8 cellular contexts compared by ENCODE assay signal in the genomic region with DNA sequence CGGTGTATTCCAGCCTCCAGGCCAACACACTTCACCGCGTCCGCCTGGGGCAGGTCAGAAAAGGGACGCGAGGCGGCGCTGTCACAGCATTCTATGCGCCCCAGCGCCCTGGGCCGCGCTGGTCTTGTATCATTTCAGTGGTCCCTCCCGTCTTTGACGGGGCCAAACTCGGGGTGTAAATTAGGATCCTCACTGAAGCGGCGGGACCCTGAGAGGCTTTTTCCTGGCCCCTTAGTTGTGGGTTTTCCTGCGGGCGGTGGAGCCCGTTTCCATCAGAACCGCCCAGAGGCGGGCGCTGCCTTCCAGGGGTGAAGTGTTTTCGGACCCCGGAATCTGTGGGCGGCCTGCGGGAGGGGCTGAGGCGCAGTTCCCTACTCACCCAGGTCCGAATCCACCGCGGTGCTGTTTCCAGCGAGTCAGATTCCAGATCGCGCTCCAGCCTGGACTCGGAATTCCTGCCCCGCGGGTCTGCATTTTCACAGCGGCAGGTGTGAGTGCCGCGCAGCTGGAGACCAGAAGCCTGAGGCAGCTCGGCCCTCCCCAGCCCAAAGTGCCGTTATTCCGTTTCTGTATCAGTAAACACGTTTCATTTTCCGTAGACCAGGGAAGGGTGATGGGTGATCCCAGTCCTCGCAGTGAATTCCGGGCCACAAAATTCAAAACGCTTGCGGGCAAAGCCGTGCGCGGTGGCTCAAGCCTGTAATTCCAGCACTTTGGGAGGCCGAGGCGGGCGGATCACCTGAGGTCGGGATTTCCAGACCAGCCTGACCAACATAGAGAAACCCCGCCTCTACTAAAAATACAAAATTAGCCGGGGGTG. TPM values are rescaled to one million over a fixed set of nuclear protein-coding genes. Genes with fewer than 3 reads are reported as not detected.
A peak's percentile ranks its signal among the peaks of the same experiment; 100 is the strongest.
DNase-seq lines count a peak whose midpoint lies in the region; ATAC-seq and TF ChIP-seq lines count a peak whose summit lies in the region.

No MANE protein-coding gene starts in this region.

- H3K9ac ChIP-seq in duodenal mucosa (ENCODE audit: low read depth in 1 of 2, low read length in 2 of 2) = peak overlapping the region; percentile 79 to 81

- H3K27me3 Mint-ChIP-seq in activated CD4-positive, alpha-beta memory T cell treated with anti-CD3 and anti-CD28 coated beads for 36 hours = no peaks in the 10 kb centered on the region

- H3K9me3 ChIP-seq in duodenal mucosa (ENCODE audit: control insufficient read depth in 1 of 2, low read length in 2 of 2) = no peaks in the 10 kb centered on the region
- no peaks in the 10 kb centered on the region for H3K9me3 ChIP-seq in lower lobe of right lung

- no peaks in the 10 kb centered on the region for H3K9me3 Mint-ChIP-seq in activated CD4-positive, alpha-beta memory T cell treated with anti-CD3 and anti-CD28 coated beads for 36 hours

- ATAC-seq in HG02943 (IDR thresholded peaks at IDR 0.05; ENCODE audit: low read depth, unreplicated experiment) = peak; percentile 49
- peak; percentile 86 to 90 for ATAC-seq in lower lobe of right lung
- no peak for ATAC-seq in GM19463 (IDR thresholded peaks at IDR 0.05; ENCODE audit: unreplicated experiment)

- H3K27ac ChIP-seq in duodenal mucosa (ENCODE audit: low read depth, low read length) (peak overlapping the region; percentile 56), lower lobe of right lung (peak overlapping the region; percentile 87)

- DNase-seq in GM10248 (ENCODE audit: extremely low spot score) (peak; percentile 64), NCI-H69 (lab: John Stamatoyannopoulos, UW) (peak; percentile 89), lower lobe of right lung (peak; percentile 93)
- peak; percentile 89 for DNase-seq in activated CD4-positive, alpha-beta memory T cell treated with anti-CD3 and anti-CD28 coated beads for 36 hours
- peak; percentile 77 to 79 for DNase-seq in stimulated activated CD4-positive, alpha-beta T cell treated with anti-CD3 and anti-CD28 coated beads, Interleukin-4, amount 100 ng/mL, for 48 hours (ENCODE audit: low read depth in 2 of 2)

- intact Hi-C loops in activated CD4-positive, alpha-beta memory T cell treated with anti-CD3 and anti-CD28 coated beads for 36 hours (cut with micrococcal nuclease) = loop anchor here (1.0 to 10.0 kb wide), 6 partner anchors 47 to 289 kb away; partner anchors contain the start of genes BAG6 and NFKBIL1
- intact Hi-C loops in lower lobe of right lung (cut with DNase I) = no loop called here

- peaks cover 42% of the 10 kb centered on the region for H3K4me1 Mint-ChIP-seq in activated CD4-positive, alpha-beta memory T cell treated with anti-CD3 and anti-CD28 coated beads for 36 hours (ENCODE audit: low read depth)

- TF ChIP-seq CTCF in GM10248 (IDR thresholded peaks at IDR 0.05; ENCODE audit: control extremely low read depth, extremely low read depth, low read depth, missing control alignments) (peak; percentile 92), lower lobe of right lung (IDR thresholded peaks at IDR 0.05) (peak; percentile 79)

- H3K4me3 Mint-ChIP-seq in activated CD4-positive, alpha-beta memory T cell treated with anti-CD3 and anti-CD28 coated beads for 36 hours = peak overlapping the region; percentile 90

- peak overlapping the region; percentile 94 for H3K27ac Mint-ChIP-seq in activated CD4-positive, alpha-beta memory T cell treated with anti-CD3 and anti-CD28 coated beads for 36 hours

- H3K36me3 ChIP-seq in duodenal mucosa (ENCODE audit: control insufficient read depth in 1 of 2, insufficient read depth in 2 of 2, low read length in 2 of 2) = no peaks in the 10 kb centered on the region
- no peaks in the 10 kb centered on the region for H3K36me3 ChIP-seq in lower lobe of right lung

- peaks cover 2% of the 10 kb centered on the region for H3K36me3 Mint-ChIP-seq in activated CD4-positive, alpha-beta memory T cell treated with anti-CD3 and anti-CD28 coated beads for 36 hours

- H3K4me3 ChIP-seq in duodenal mucosa (ENCODE audit: low read depth in 1 of 2, low read length in 2 of 2) (peak overlapping the region; percentile 72 to 77), lower lobe of right lung (peak overlapping the region; percentile 79)

- H3K4me1 ChIP-seq in duodenal mucosa (ENCODE audit: control insufficient read depth in 1 of 2, insufficient read depth in 2 of 2, low read length in 2 of 2) (peaks cover 13 to 45% of the 10 kb centered on the region in 2 donors), lower lobe of right lung (peaks cover 25% of the 10 kb centered on the region)

- POLR2A ChIA-PET in GM10248 (lab: Yijun Ruan, JAX) = interaction anchor here (0.6 to 1.4 kb wide), 3 partner anchors 24 to 81 kb away, joined by 3 to 5 read pairs (median 3); partner anchors contain the start of gene TNF
- POLR2A ChIA-PET in activated CD4-positive, alpha-beta memory T cell treated with anti-CD3 and anti-CD28 coated beads for 36 hours (lab: Charles Lee) = interaction anchor here (0.6 to 2.7 kb wide), 10 partner anchors 32 to 478 kb away, joined by 3 to 20 read pairs (median 4); partner anchors contain the start of genes DDX39B, DXO, GPANK1 and NFKBIL1

- CTCF ChIA-PET in GM10248 (lab: Yijun Ruan, JAX) = interaction anchor here (0.7 to 5.3 kb wide), 23 partner anchors 10 to 337 kb away, joined by 3 to 34 read pairs (median 5); partner anchors contain the start of genes ATP6V1G2, LST1 and LTA
- CTCF ChIA-PET in activated CD4-positive, alpha-beta memory T cell treated with anti-CD3 and anti-CD28 coated beads for 36 hours (lab: Charles Lee) = interaction anchor here (0.8 to 7.0 kb wide), 17 partner anchors 7 to 103 kb away, joined by 3 to 68 read pairs (median 4); partner anchors contain the start of genes ATP6V1G2 and DDX39B

- no peaks in the 10 kb centered on the region for H3K27me3 ChIP-seq in duodenal mucosa (ENCODE audit: control insufficient read depth in 1 of 2, insufficient read depth in 2 of 2, low read length in 2 of 2)
- no peaks in the 10 kb centered on the region for H3K27me3 ChIP-seq in lower lobe of right lung (ENCODE audit: low read depth)

RNA-seq across cellular contexts. Expression of gene MICB, which starts 3.9 kb away (rescaled TPM):
- total RNA-seq in activated CD4-positive, alpha-beta memory T cell treated with anti-CD3 and anti-CD28 coated beads for 36 hours = 10 to 100 TPM; 21.1 to 23.2 TPM
- 13.8 TPM for total RNA-seq in lower lobe of right lung

RNA-seq across cellular contexts. Expression of gene MCCD1, which starts 34.7 kb away (rescaled TPM):
- total RNA-seq in activated CD4-positive, alpha-beta memory T cell treated with anti-CD3 and anti-CD28 coated beads for 36 hours = not detected
- total RNA-seq in lower lobe of right lung = not detected

RNA-seq across cellular contexts. Expression of gene DDX39B, which starts 47.7 kb away (rescaled TPM):
- 100 to 1,000 TPM; 538 to 547 TPM for total RNA-seq in activated CD4-positive, alpha-beta memory T cell treated with anti-CD3 and anti-CD28 coated beads for 36 hours
- total RNA-seq in lower lobe of right lung = 265 TPM

RNA-seq across cellular contexts. Expression of gene ATP6V1G2, which starts 52.3 kb away (rescaled TPM):
- total RNA-seq in activated CD4-positive, alpha-beta memory T cell treated with anti-CD3 and anti-CD28 coated beads for 36 hours = 1 to 10 TPM; 1.4 to 1.6 TPM
- 1.6 TPM for total RNA-seq in lower lobe of right lung

RNA-seq across cellular contexts. Expression of gene NFKBIL1, which starts 53.3 kb away (rescaled TPM):
- 10 to 100 TPM; 18.5 to 21.5 TPM for total RNA-seq in activated CD4-positive, alpha-beta memory T cell treated with anti-CD3 and anti-CD28 coated beads for 36 hours
- 17.8 TPM for total RNA-seq in lower lobe of right lung
